ENCODE assay signal across 8 cellular contexts in the genomic region with DNA sequence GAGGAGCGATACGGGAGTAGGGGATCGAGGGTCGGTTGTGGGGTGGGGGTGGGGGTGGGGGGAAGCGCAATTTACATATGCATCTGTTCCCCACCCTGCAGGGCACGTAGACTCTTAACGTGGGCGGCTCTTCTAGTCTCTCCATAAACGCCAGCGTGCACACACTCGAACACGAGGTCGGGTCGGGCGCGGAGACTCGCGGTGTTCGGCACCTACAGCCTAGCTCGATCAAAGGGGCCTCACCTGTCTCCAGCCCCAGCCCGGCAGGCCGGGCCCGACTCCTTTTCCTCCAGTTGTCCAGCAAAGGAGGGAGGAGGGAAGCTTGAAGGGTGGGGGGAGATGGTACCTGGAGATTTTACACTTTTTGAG. TPM values are rescaled to one million over a fixed set of nuclear protein-coding genes. Genes with fewer than 3 reads are reported as not detected.
DNase-seq lines count a peak whose midpoint lies in the region; ATAC-seq and TF ChIP-seq lines count a peak whose summit lies in the region.

No MANE protein-coding gene starts in this region.

- H3K9me3 Mint-ChIP-seq in CD4-positive, alpha-beta memory T cell, result no peaks in the 10 kb centered on the region
- no peaks in the 10 kb centered on the region for H3K9me3 Mint-ChIP-seq in activated naive CD8-positive, alpha-beta T cell (ENCODE audit: low read depth)

- ATAC-seq in GM19395 (IDR thresholded peaks at IDR 0.05; ENCODE audit: unreplicated experiment) (peak; percentile 56), HG03439 (IDR thresholded peaks at IDR 0.05; ENCODE audit: unreplicated experiment) (peak; percentile 44), RWPE2 (ENCODE audit: low read depth) (peak; percentile 53)

- CTCF ChIA-PET in CD4-positive, alpha-beta memory T cell (lab: Charles Lee; ENCODE audit: partially characterized antibody), result interaction anchor here (1.3 to 3.6 kb wide), 2 partner anchors 16 to 29 kb away, joined by 4 to 49 read pairs; a partner anchor contains a TSS

- under 1% methylated on average over 23 of the region's 23 CpGs for WGBS in prostate gland

- DNase-seq in CD4-positive, alpha-beta memory T cell, result peak in 3 of 5 donors; percentile 34 to 44 (median 43)
- DNase-seq in RWPE2 (ENCODE audit: low spot score) (peak; percentile 50), left ventricle myocardium inferior (peak; percentile 31), prostate gland (ENCODE audit: low spot score) (peak; percentile 12), DMS153 (lab: John Stamatoyannopoulos, UW) (no peak)

- intact Hi-C loops in CD4-positive, alpha-beta memory T cell (cut with micrococcal nuclease), result loop anchor here (2.0 kb wide), 1 partner anchor 21 kb away; no protein-coding TSS in a partner anchor
- intact Hi-C loops in left ventricle myocardium inferior (cut with micrococcal nuclease), result no loop called here
- intact Hi-C loops in prostate gland (cut with DNase I), result no loop called here

- peaks cover 36% of the 10 kb centered on the region for H3K4me1 ChIP-seq in CD4-positive, alpha-beta memory T cell (ENCODE audit: insufficient read depth, low read length)
- H3K4me1 ChIP-seq in RWPE2 (ENCODE audit: insufficient read depth, poor library complexity, severe bottlenecking) (peaks cover 32% of the 10 kb centered on the region), left ventricle myocardium inferior (peaks cover 46% of the 10 kb centered on the region), prostate gland (replicated peaks) (no peaks in the 10 kb centered on the region)

- peak overlapping the region; percentile 86 to 97 (median 94) for H3K4me3 Mint-ChIP-seq in CD4-positive, alpha-beta memory T cell
- H3K4me3 Mint-ChIP-seq in activated naive CD8-positive, alpha-beta T cell, result peak overlapping the region; percentile 94

- peak overlapping the region; percentile 79 for H3K27ac ChIP-seq in CD4-positive, alpha-beta memory T cell (ENCODE audit: low read depth, low read length)
- peak overlapping the region; percentile 79 for H3K27ac ChIP-seq in RWPE2 (ENCODE audit: poor library complexity, severe bottlenecking)
- peak overlapping the region; percentile 91 for H3K27ac ChIP-seq in left ventricle myocardium inferior (replicated peaks)
- peak overlapping the region; percentile 84 to 85 for H3K27ac ChIP-seq in prostate gland

- no peaks in the 10 kb centered on the region for H3K27me3 ChIP-seq in CD4-positive, alpha-beta memory T cell (ENCODE audit: insufficient read depth, low read length)
- H3K27me3 ChIP-seq in RWPE2 (ENCODE audit: insufficient read depth, poor library complexity, severe bottlenecking) (no peaks in the 10 kb centered on the region), left ventricle myocardium inferior (ENCODE audit: low read depth) (peaks cover 26% of the 10 kb centered on the region), prostate gland (replicated peaks; ENCODE audit: insufficient read depth) (no peaks in the 10 kb centered on the region)

- H3K4me1 Mint-ChIP-seq in CD4-positive, alpha-beta memory T cell, result peaks cover 14 to 32% (median 25%) of the 10 kb centered on the region in 4 donors
- peaks cover 31% of the 10 kb centered on the region for H3K4me1 Mint-ChIP-seq in activated naive CD8-positive, alpha-beta T cell (ENCODE audit: low read depth)

- no peak for TF ChIP-seq POLR2A in prostate gland (IDR thresholded peaks at IDR 0.05)

- H3K36me3 Mint-ChIP-seq in CD4-positive, alpha-beta memory T cell, result peaks cover 6 to 20% of the 10 kb centered on the region in 2 donors
- peaks cover 8% of the 10 kb centered on the region for H3K36me3 Mint-ChIP-seq in activated naive CD8-positive, alpha-beta T cell

- peaks cover 12 to 15% of the 10 kb centered on the region in 2 donors for H3K27me3 Mint-ChIP-seq in CD4-positive, alpha-beta memory T cell
- peaks cover 6% of the 10 kb centered on the region for H3K27me3 Mint-ChIP-seq in activated naive CD8-positive, alpha-beta T cell

- H3K9me3 ChIP-seq in CD4-positive, alpha-beta memory T cell (ENCODE audit: control insufficient read depth in 1 of 2, low read length in 2 of 2), result no peaks in the 10 kb centered on the region
- H3K9me3 ChIP-seq in RWPE2 (ENCODE audit: severe bottlenecking) (peaks cover 2% of the 10 kb centered on the region), left ventricle myocardium inferior (replicated peaks) (no peaks in the 10 kb centered on the region), prostate gland (no peaks in the 10 kb centered on the region)

- TF ChIP-seq CTCF in RWPE2 (IDR thresholded peaks at IDR 0.05; ENCODE audit: poor library complexity, severe bottlenecking), result no peak
- no peak for TF ChIP-seq CTCF in left ventricle myocardium inferior (IDR thresholded peaks at IDR 0.05; ENCODE audit: borderline replicate concordance)
- TF ChIP-seq CTCF in prostate gland (IDR thresholded peaks at IDR 0.05), result no peak

- H3K36me3 ChIP-seq in CD4-positive, alpha-beta memory T cell (ENCODE audit: insufficient read depth, low read length), result no peaks in the 10 kb centered on the region
- H3K36me3 ChIP-seq in RWPE2 (ENCODE audit: low read depth) (peaks cover 40% of the 10 kb centered on the region), left ventricle myocardium inferior (peaks cover 8% of the 10 kb centered on the region), prostate gland (no peaks in the 10 kb centered on the region)

- peak overlapping the region; percentile 86 to 99 (median 97) for H3K27ac Mint-ChIP-seq in CD4-positive, alpha-beta memory T cell
- peak overlapping the region; percentile 92 for H3K27ac Mint-ChIP-seq in activated naive CD8-positive, alpha-beta T cell

- H3K4me3 ChIP-seq in CD4-positive, alpha-beta memory T cell (ENCODE audit: low read length in 2 of 2), result peak overlapping the region; percentile 47 to 58
- H3K4me3 ChIP-seq in RWPE2 (ENCODE audit: severe bottlenecking) (peak overlapping the region; percentile 96), left ventricle myocardium inferior (peak overlapping the region; percentile 99), prostate gland (peak overlapping the region; percentile 85 to 95)

- POLR2A ChIA-PET in CD4-positive, alpha-beta memory T cell (lab: Charles Lee; ENCODE audit: partially characterized antibody), result interaction anchor here (1.0 to 3.1 kb wide), 5 partner anchors 13 to 55 kb away, joined by 3 to 74 read pairs (median 5); a partner anchor contains a TSS

RNA-seq across cellular contexts. Expression of a gene that starts 0.5 kb away (rescaled TPM):
- 10 to 100 TPM; 14.4 TPM for total RNA-seq in CD4-positive, alpha-beta memory T cell
- 10 to 100 TPM; 21.9 to 28.1 TPM for polyA plus RNA-seq in CD4-positive, alpha-beta memory T cell
- total RNA-seq in left ventricle myocardium inferior (25.8 TPM), prostate gland (10 to 100 TPM; 38.9 to 74.8 TPM)

RNA-seq across cellular contexts. Expression of a gene that starts 17.8 kb away (rescaled TPM):
- 1 to 10 TPM; 3.9 to 4.2 TPM for total RNA-seq in CD4-positive, alpha-beta memory T cell
- polyA plus RNA-seq in CD4-positive, alpha-beta memory T cell, result 1 to 10 TPM in 1 of 2 donors, under 1 TPM in 1; 0.58 to 1.1 TPM
- 5.4 TPM for total RNA-seq in left ventricle myocardium inferior
- 10 to 100 TPM; 18.1 to 18.2 TPM for total RNA-seq in prostate gland
